Comparison of ENCODE assay signal across 11 cellular contexts in the genomic region with DNA sequence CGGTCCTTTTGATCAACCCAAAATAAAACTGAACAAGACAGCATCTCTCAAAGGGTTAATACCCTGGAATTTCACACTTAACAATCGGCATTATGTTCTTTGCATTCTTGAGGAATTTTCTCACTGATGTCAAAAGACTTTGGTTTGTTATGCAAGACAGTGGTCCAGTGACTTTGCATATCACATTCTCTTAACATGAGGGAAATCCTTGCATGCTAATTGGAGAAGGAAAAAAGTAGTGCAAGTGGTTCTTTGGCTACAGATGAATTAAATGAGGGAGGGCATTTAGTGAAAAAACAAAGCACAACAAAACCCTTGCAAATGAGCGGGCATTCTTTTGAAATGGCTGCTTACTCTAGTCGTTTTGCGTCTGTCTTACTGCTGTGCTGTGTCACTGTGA.
DNase-seq lines count a peak whose midpoint lies in the region; ATAC-seq and TF ChIP-seq lines count a peak whose summit lies in the region.
"Had no signal": no experiment of that assay in that cellular context is flagged by ENCODE, and none has a peak within 500 bp of the region (broad histone marks: within the 10 kb centered on the region; RNA-seq: fewer than 3 reads in every experiment).

No MANE protein-coding gene starts in this region.

- H3K27ac Mint-ChIP-seq in H9: peak overlapping the region; percentile 59 to 98 (median 96)

- H3K79me2 ChIP-seq in H9 (ENCODE audit: insufficient read depth, low read length): no peaks in the 10 kb centered on the region

- ATAC-seq in GM19328 (IDR thresholded peaks at IDR 0.05; ENCODE audit: unreplicated experiment) (no peak), GM18520 (IDR thresholded peaks at IDR 0.05; ENCODE audit: unreplicated experiment) (no peak)

- no peak overlapping the region for H2AFZ ChIP-seq in H9 (ENCODE audit: low read length)

- H4K8ac ChIP-seq in H9 (replicated peaks; ENCODE audit: insufficient read length, low read depth, low read length): no peak overlapping the region

- TF ChIP-seq CTCF in H9 (conservative IDR thresholded peaks at IDR 0.05): no peak
- TF ChIP-seq CTCF in astrocyte of the cerebellum (IDR thresholded peaks at IDR 0.05; ENCODE audit: low read depth, low read length, missing control alignments): no peak
- no peak for TF ChIP-seq CTCF in tibial nerve (IDR thresholded peaks at IDR 0.05)

- H3K4me1 ChIP-seq in H9 (ENCODE audit: insufficient read depth, low read length): peaks cover 18% of the 10 kb centered on the region
- peaks cover 0 to 66% (median 6%) of the 10 kb centered on the region in 4 donors for H3K4me1 ChIP-seq in tibial nerve

- H3K36me3 Mint-ChIP-seq in H9 (ENCODE audit: insufficient read depth in 1 of 3, low read depth in 3 of 3): peaks cover 2 to 18% (median 5%) of the 10 kb centered on the region in 3 experiments; a peak in 5 of 7 replicates

- H3K27ac ChIP-seq in H9 (ENCODE audit: insufficient read length, low read depth, low read length) (peak overlapping the region; percentile 72), temporal lobe (ENCODE audit: low read depth, low read length) (peak overlapping the region; percentile 46), tibial nerve (peak overlapping the region in 2 of 4 donors; percentile 55 to 75)

- in situ Hi-C loops in astrocyte of the cerebellum (cut with HindIII; ENCODE audit: low sequenced_read_pairs): no loop called here

- H2AK5ac ChIP-seq in H9 (ENCODE audit: insufficient read length, low read length): no peak overlapping the region

- H3K56ac ChIP-seq in H9 (ENCODE audit: insufficient read length, low read depth, low read length): no peak overlapping the region

- H3K27me3 Mint-ChIP-seq in H9 (ENCODE audit: low read depth): peaks cover 5% of the 10 kb centered on the region

- H3K23me2 ChIP-seq in H9 (ENCODE audit: insufficient read length, low read depth, low read length, poor library complexity, severe bottlenecking): no peaks in the 10 kb centered on the region

- peak overlapping the region; percentile 48 for H3K4me2 ChIP-seq in H9 (ENCODE audit: insufficient read depth, insufficient read length, low read length)

- H3K9me3 Mint-ChIP-seq in H9: peaks cover 7 to 18% of the 10 kb centered on the region in 2 experiments; a peak in 4 of 5 replicates

- no peak overlapping the region for H3K4ac ChIP-seq in H9 (ENCODE audit: low read depth, low read length)

- H3K9me3 ChIP-seq in H9 (ENCODE audit: control insufficient read depth, low read depth, low read length): no peaks in the 10 kb centered on the region
- H3K9me3 ChIP-seq in tibial nerve: peaks cover 0 to 4% (median 0%) of the 10 kb centered on the region in 4 donors

- no peak overlapping the region for H2BK20ac ChIP-seq in H9 (ENCODE audit: low read depth, low read length, poor library complexity, severe bottlenecking)

- no peak overlapping the region for H4K91ac ChIP-seq in H9 (ENCODE audit: insufficient read length, low read depth, low read length)

- H3K14ac ChIP-seq in H9 (ENCODE audit: insufficient read depth, low read length): no peak overlapping the region

- no peak overlapping the region for H2BK12ac ChIP-seq in H9 (ENCODE audit: insufficient read length, low read depth, low read length)

- H3K4me3 ChIP-seq in astrocyte of the cerebellum (ENCODE audit: low read depth, low read length): no peak overlapping the region
- no peak overlapping the region for H3K4me3 ChIP-seq in tibial nerve
- H3K4me3 ChIP-seq: coronary artery had no signal

- DNase-seq in H9: peak; percentile 55
- DNase-seq in astrocyte of the cerebellum (ENCODE audit: low read depth): peak; percentile 94
- peak; percentile 75 for DNase-seq in iPS-NIHi11 (ENCODE audit: low spot score)
- no peak for DNase-seq in tibial nerve (ENCODE audit: low spot score in 2 of 2)
- no peak for DNase-seq in GOT3 (lab: John Stamatoyannopoulos, UW)
- DNase-seq: NCI-H187 treated with DMSO at 0.1 percent for 48 hours; stimulated activated CD4-positive, alpha-beta T cell treated with anti-CD3 and anti-CD28 coated beads, Interleukin-4, amount 100 ng/mL, for 24 hours had no signal

- H4K20me1 ChIP-seq in H9 (ENCODE audit: control insufficient read depth, insufficient read depth, insufficient read length): no peaks in the 10 kb centered on the region

- no peak overlapping the region for H2BK5ac ChIP-seq in H9 (ENCODE audit: insufficient read length, low read length)

- no peak overlapping the region for H3K9ac ChIP-seq in H9 (ENCODE audit: extremely low read depth, insufficient read length, low read length)

- TF ChIP-seq POLR2A in tibial nerve (IDR thresholded peaks at IDR 0.05): no peak

- H3K27me3 ChIP-seq in H9 (ENCODE audit: insufficient read depth, low read length) (no peaks in the 10 kb centered on the region), tibial nerve (no peaks in the 10 kb centered on the region)

- H2BK120ac ChIP-seq in H9 (ENCODE audit: low read depth, low read length, poor library complexity, severe bottlenecking): no peak overlapping the region

- H3K18ac ChIP-seq in H9 (ENCODE audit: insufficient read length, low read depth, low read length): no peak overlapping the region

- H3K36me3 ChIP-seq in tibial nerve: no peaks in the 10 kb centered on the region

- peak in 1 of 2 donors; percentile 37 for TF ChIP-seq EP300 in tibial nerve (IDR thresholded peaks at IDR 0.05)

- H4K5ac ChIP-seq in H9 (ENCODE audit: insufficient read length, low read depth, low read length): no peak overlapping the region

- peaks cover 65 to 68% of the 10 kb centered on the region in 2 experiments for H3K4me1 Mint-ChIP-seq in H9

- WGBS in H9 (ENCODE audit: extremely low coverage, insufficient read length, low lambda C conversion rate): no CpG with 5 or more reads among the region's 5 CpGs
- 44 to 50% methylated on average over 5 of the region's 5 CpGs for WGBS in tibial nerve, 2 donors

- no peak overlapping the region for H2BK15ac ChIP-seq in H9 (ENCODE audit: low read depth, low read length)

- no peaks in the 10 kb centered on the region for H3K79me1 ChIP-seq in H9 (ENCODE audit: insufficient read depth, low read depth, low read length, poor library complexity, severe bottlenecking)

- peak overlapping the region; percentile 5 to 6; a peak in 2 of 5 replicates for H3K4me3 Mint-ChIP-seq in H9

- no peak overlapping the region for H3T11ph ChIP-seq in H9 (ENCODE audit: low read length)

- no peak overlapping the region for H3K23ac ChIP-seq in H9 (ENCODE audit: insufficient read length, low read depth, low read length)

Comparison
In these comparisons a context has a peak if more than half of its experiments do, and no peak if none do; other contexts are left out.
1. DNase-seq: peak in H9 (single experiment), astrocyte of the cerebellum (single experiment) and iPS-NIHi11 (single experiment); none in tibial nerve (0 of 2) and GOT3 (single experiment).